ENCODE assay signal across 18 cellular contexts in the genomic region with DNA sequence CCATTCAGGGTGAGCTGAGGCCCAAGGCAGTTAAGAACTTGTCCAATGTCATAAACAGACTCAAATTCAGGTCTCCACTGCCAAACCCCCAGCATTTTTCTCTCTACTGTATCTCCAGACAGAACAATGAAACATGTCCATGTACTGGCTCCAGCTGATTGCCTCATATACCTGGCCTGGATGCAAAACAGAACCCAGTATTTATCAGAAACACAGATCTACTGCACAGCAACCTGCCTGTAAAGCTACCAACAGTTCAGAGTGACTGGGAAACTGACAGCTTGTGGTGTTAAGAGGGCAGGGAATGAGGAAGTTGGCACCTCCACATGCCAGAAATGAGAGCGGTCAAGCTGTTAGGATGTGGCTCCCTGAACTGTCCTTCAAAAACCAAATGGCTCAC. TPM values are rescaled to one million over a fixed set of nuclear protein-coding genes. Genes with fewer than 3 reads are reported as not detected.
DNase-seq lines count a peak whose midpoint lies in the region; TF ChIP-seq lines count a peak whose summit lies in the region.
"Had no signal": no experiment of that assay in that cellular context is flagged by ENCODE, and none has a peak within 500 bp of the region (broad histone marks: within the 10 kb centered on the region; RNA-seq: fewer than 3 reads in every experiment).

No MANE protein-coding gene starts in this region.

- H4K8ac ChIP-seq in trophoblast cell (ENCODE audit: low read depth, low read length), result no peak overlapping the region

- H3K4me1 ChIP-seq in PC-9 (replicated peaks; ENCODE audit: insufficient read depth) (no peaks in the 10 kb centered on the region; the same call in 1 of the 2 replicates), trophoblast cell (ENCODE audit: control insufficient read depth in 1 of 2, insufficient read depth in 2 of 2, low read length in 2 of 2) (peaks cover 2 to 3% of the 10 kb centered on the region in 2 experiments)

- H3K27me3 ChIP-seq in PC-9 (ENCODE audit: insufficient read depth, low read depth) (no peaks in the 10 kb centered on the region), trophoblast cell (ENCODE audit: insufficient read depth, low read length) (no peaks in the 10 kb centered on the region)

- H3K23ac ChIP-seq in trophoblast cell (ENCODE audit: low read length), result no peak overlapping the region

- no peak overlapping the region for H2BK12ac ChIP-seq in trophoblast cell (ENCODE audit: low read length)

- H4K20me1 ChIP-seq in PC-9 (ENCODE audit: insufficient read depth), result 0 out of 2 replicates have a peak, but pooled peaks cover 3% of the 10 kb centered on the region

- H3K9ac ChIP-seq in trophoblast cell (ENCODE audit: low read length), result no peak overlapping the region

- H2AFZ ChIP-seq in PC-9 (no peak overlapping the region), trophoblast cell (ENCODE audit: insufficient read depth, low read length, poor library complexity) (no peak overlapping the region)

- no peak overlapping the region for H2BK5ac ChIP-seq in trophoblast cell (ENCODE audit: low read depth, low read length, poor library complexity)

- no peak overlapping the region for H4K12ac ChIP-seq in trophoblast cell (ENCODE audit: low read depth, low read length)

- H3F3A ChIP-seq in PC-9 (ENCODE audit: insufficient read depth, low read depth), result no peaks in the 10 kb centered on the region

- H3K79me2 ChIP-seq in PC-9 (ENCODE audit: low read depth), result no peaks in the 10 kb centered on the region
- H3K79me2 ChIP-seq in trophoblast cell (ENCODE audit: control insufficient read depth, insufficient read depth, low read length, poor library complexity), result no peaks in the 10 kb centered on the region

- WGBS in trophoblast cell (ENCODE audit: extremely low coverage, insufficient coverage, insufficient read length), result no CpG with 5 or more reads among the region's 1 CpG

- no peak overlapping the region for H2BK120ac ChIP-seq in trophoblast cell (ENCODE audit: insufficient read depth, low read length, poor library complexity)

- DNase-seq in NCI-H2029 (lab: John Stamatoyannopoulos, UW) (peak; percentile 14), NCI-H2029 treated with DMSO at 0.1 percent for 48 hours (lab: John Stamatoyannopoulos, UW) (no peak), PC-9 (peak; percentile 42 to 70), dermis microvascular lymphatic vessel endothelial cell (ENCODE audit: low read depth in 2 of 2) (peak; percentile 5 to 15), trophoblast cell (no peak), COLO829 (ENCODE audit: low spot score) (no peak), T-helper 1 cell (no peak)
- DNase-seq in activated CD4-positive, alpha-beta T cell treated with anti-CD3 and anti-CD28 coated beads, Interleukin-2, amount 50 U/mL, for 48 hours, result no peak
- DNase-seq: 8988T; activated CD4-positive, alpha-beta T cell treated with anti-CD3 and anti-CD28 coated beads for 48 hours; activated naive CD8-positive, alpha-beta T cell treated with anti-CD3 and anti-CD28 coated beads, Interleukin-2, amount 10 ng/mL, durations not matched to agents 7 days and 5 days; activated T-cell treated with anti-CD3 and anti-CD28 coated beads, Interleukin-2, amount 50 U/mL, for 1 hour; CD8-positive, alpha-beta memory T cell; GOT3; NCI-H1930; stimulated activated naive CD8-positive, alpha-beta T cell treated with anti-CD3 and anti-CD28 coated beads, Interleukin-15, amount 100 ng/mL, for 72 hours; T-cell had no signal

- intact Hi-C loops in PC-9 (cut with micrococcal nuclease; ENCODE audit: unreplicated experiment), result loop anchor here (1.0 kb wide), 1 partner anchor 9 kb away; no protein-coding TSS in a partner anchor

- H4K91ac ChIP-seq in trophoblast cell (ENCODE audit: low read depth, low read length), result no peak overlapping the region

- no peak overlapping the region for H2AK5ac ChIP-seq in trophoblast cell (ENCODE audit: low read length)

- no peaks in the 10 kb centered on the region for H3K9me3 ChIP-seq in PC-9 (ENCODE audit: insufficient read depth, low read depth)
- H3K9me3 ChIP-seq in trophoblast cell (ENCODE audit: insufficient read depth, low read depth, low read length), result peaks cover 2% of the 10 kb centered on the region

- no peaks in the 10 kb centered on the region for H3K9me2 ChIP-seq in PC-9 (ENCODE audit: insufficient read depth)

- H3K4me2 ChIP-seq in PC-9, result no peak overlapping the region
- no peak overlapping the region for H3K4me2 ChIP-seq in trophoblast cell (ENCODE audit: low read length)
- H3K4me2 ChIP-seq: smooth muscle cell had no signal

- H3K4me3 ChIP-seq in PC-9, result no peak overlapping the region
- H3K4me3 ChIP-seq in trophoblast cell (ENCODE audit: low read depth, low read length), result no peak overlapping the region
- H3K4me3 ChIP-seq: smooth muscle cell had no signal

- POLR2A ChIA-PET in PC-9 (lab: Charles Lee; ENCODE audit: unreplicated experiment), result no interaction called here

- H3K4ac ChIP-seq in trophoblast cell (ENCODE audit: low read depth, low read length), result no peak overlapping the region

- H3K79me1 ChIP-seq in trophoblast cell (ENCODE audit: low read length), result peaks cover 12% of the 10 kb centered on the region

- no TSS peak for BruUV-seq in PC-9 (replicated peaks; lab: Mats Ljungman, UMichigan)

- H3K27ac ChIP-seq in PC-9 (no peak overlapping the region), trophoblast cell (ENCODE audit: low read depth, low read length) (peak overlapping the region; percentile 83)

- no peak overlapping the region for H3K18ac ChIP-seq in trophoblast cell (ENCODE audit: low read length)

- no peak overlapping the region for H3K14ac ChIP-seq in trophoblast cell (ENCODE audit: low read length)

- no peaks in the 10 kb centered on the region for H3K36me3 ChIP-seq in PC-9 (ENCODE audit: low read depth)
- H3K36me3 ChIP-seq in trophoblast cell (ENCODE audit: control insufficient read depth in 1 of 2, insufficient read depth in 2 of 2, low read length in 2 of 2), result no peaks in the 10 kb centered on the region

- no peak for TF ChIP-seq CTCF in PC-9 (conservative IDR thresholded peaks at IDR 0.05)

- CTCF ChIA-PET in PC-9 (lab: Charles Lee), result interaction anchor here (0.5 kb wide), 1 partner anchor 80 kb away, joined by 14 read pairs; no protein-coding TSS in a partner anchor

RNA-seq across cellular contexts. Expression of a gene that starts 41.6 kb away (rescaled TPM):
- total RNA-seq in PC-9 (2021) (3.7 and 4.9 TPM in 2 replicates), dermis microvascular lymphatic vessel endothelial cell (4.3 and 4.4 TPM in 2 replicates)
- 8.7 and 9.2 TPM in 2 replicates for polyA plus RNA-seq in trophoblast cell (2013)

RNA-seq across cellular contexts. Expression of a gene that starts 41.8 kb away (rescaled TPM):
- 18.9 and 34.7 TPM in 2 replicates for total RNA-seq in PC-9 (2021)
- total RNA-seq in dermis microvascular lymphatic vessel endothelial cell, result 52.8 and 53.4 TPM in 2 replicates
- polyA plus RNA-seq in trophoblast cell (2013), result 69.9 and 76.9 TPM in 2 replicates

Comparison
In these comparisons a context has a peak if more than half of its experiments do, and no peak if none do; other contexts are left out.
1. DNase-seq: peak in NCI-H2029 (single experiment), PC-9 (2 of 2) and dermis microvascular lymphatic vessel endothelial cell (2 of 2); none in NCI-H2029 treated with DMSO at 0.1 percent for 48 hours (single experiment), trophoblast cell (0 of 2), COLO829 (single experiment), T-helper 1 cell (0 of 5) and activated CD4-positive, alpha-beta T cell treated with anti-CD3 and anti-CD28 coated beads, Interleukin-2, amount 50 U/mL, for 48 hours (0 of 2).